In the genomic region with DNA sequence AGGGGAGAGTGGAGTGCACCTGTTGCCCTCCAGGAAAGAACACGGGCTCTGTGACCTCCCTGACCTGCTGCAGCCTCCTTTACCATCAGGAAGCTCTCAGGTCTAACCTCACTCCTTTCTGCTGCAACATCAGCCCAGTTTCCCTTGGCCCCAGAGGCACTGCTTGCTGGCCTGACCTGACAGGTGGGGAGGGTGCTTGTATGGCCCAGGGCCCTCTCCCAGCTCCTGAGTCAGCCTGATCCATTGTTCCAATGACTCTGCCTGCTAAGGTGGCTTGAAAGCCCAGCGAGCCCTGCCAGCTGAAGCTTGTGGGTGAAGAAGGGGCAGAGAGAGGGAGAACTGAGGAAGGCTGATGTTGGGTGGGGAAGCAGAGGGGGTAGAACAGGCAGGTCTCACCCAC, we compare ENCODE assay signal across 26 cellular contexts. TPM values are rescaled to one million over a fixed set of nuclear protein-coding genes. Genes with fewer than 3 reads are reported as not detected.
DNase-seq lines count a peak whose midpoint lies in the region; ATAC-seq, FAIRE-seq and TF ChIP-seq lines count a peak whose summit lies in the region.
"Had no signal": no experiment of that assay in that cellular context is flagged by ENCODE, and none has a peak within 500 bp of the region (broad histone marks: within the 10 kb centered on the region; RNA-seq: fewer than 3 reads in every experiment).

No MANE protein-coding gene starts in this region.

- no peak overlapping the region for H3K27ac Mint-ChIP-seq in stimulated activated effector memory CD8-positive, alpha-beta T cell treated with anti-CD3 and anti-CD28 coated beads, Interleukin-12 subunit alpha, Interleukin-12 subunit beta, amount 100 ng/mL, for 72 hours

- no peaks in the 10 kb centered on the region for H3K36me3 ChIP-seq in HEK293 (ENCODE audit: control insufficient read depth in 2 of 2, insufficient read depth in 1 of 2, low read length in 2 of 2)
- H3K36me3 ChIP-seq in bronchial epithelial cell (ENCODE audit: control insufficient read depth, insufficient read depth, low read length), result no peaks in the 10 kb centered on the region
- no peaks in the 10 kb centered on the region for H3K36me3 ChIP-seq in esophagus squamous epithelium
- no peaks in the 10 kb centered on the region for H3K36me3 ChIP-seq in left ventricle myocardium inferior
- H3K36me3 ChIP-seq in left lung, result no peaks in the 10 kb centered on the region
- H3K36me3 ChIP-seq: BLaER1, MG63 had no signal

- WGBS in esophagus squamous epithelium, 2 donors, result 0 to 25% methylated on average over 1 to 2 of the region's 2 CpGs

- CTCF ChIA-PET in HEK293 (lab: Yijun Ruan, JAX), result interaction anchor here (0.7 to 0.9 kb wide), 3 partner anchors 277 to 489 kb away, joined by 3 to 4 read pairs (median 3); no protein-coding TSS in a partner anchor

- no peaks in the 10 kb centered on the region for H3K9me3 Mint-ChIP-seq in stimulated activated effector memory CD8-positive, alpha-beta T cell treated with anti-CD3 and anti-CD28 coated beads, Interleukin-12 subunit alpha, Interleukin-12 subunit beta, amount 100 ng/mL, for 72 hours
- H3K9me3 Mint-ChIP-seq: CD4-positive, alpha-beta memory T cell had no signal

- POLR2A ChIA-PET in HEK293 (lab: Yijun Ruan, JAX), result no interaction called here

- DNase-seq in bronchial epithelial cell (ENCODE audit: low read depth) (peak; percentile 69), esophagus squamous epithelium (lab: John Stamatoyannopoulos, UW) (no peak), left ventricle myocardium inferior (no peak), left lung (no peak)
- no peak for DNase-seq in stimulated activated effector memory CD8-positive, alpha-beta T cell treated with anti-CD3 and anti-CD28 coated beads, Interleukin-12 subunit alpha, Interleukin-12 subunit beta, amount 100 ng/mL, for 72 hours (ENCODE audit: low spot score in 2 of 2)
- DNase-seq: CD4-positive, alpha-beta memory T cell; DMS153; EL; Kasumi-1; MG63; NCI-H1092; NCI-H1436 treated with DMSO at 0.1 percent for 48 hours; NCI-H2029 treated with DMSO at 0.1 percent for 48 hours; NCI-H2171; NCI-H446 treated with DMSO at 0.1 percent for 48 hours; OCI-M1; RPMI8226; SIG-M5 had no signal

- no peak overlapping the region for H3K4me3 Mint-ChIP-seq in stimulated activated effector memory CD8-positive, alpha-beta T cell treated with anti-CD3 and anti-CD28 coated beads, Interleukin-12 subunit alpha, Interleukin-12 subunit beta, amount 100 ng/mL, for 72 hours
- H3K4me3 Mint-ChIP-seq: CD4-positive, alpha-beta memory T cell had no signal

- H3K27me3 ChIP-seq in bronchial epithelial cell (ENCODE audit: control insufficient read depth, insufficient read depth, low read length) (no peaks in the 10 kb centered on the region), esophagus squamous epithelium (no peaks in the 10 kb centered on the region), left ventricle myocardium inferior (ENCODE audit: low read depth) (no peaks in the 10 kb centered on the region), left lung (peaks cover 0 to 4% of the 10 kb centered on the region in 2 donors)
- H3K27me3 ChIP-seq: BLaER1, MG63 had no signal

- H3K4me1 ChIP-seq in HEK293 (ENCODE audit: control insufficient read depth, insufficient read depth, low read length) (no peaks in the 10 kb centered on the region), esophagus squamous epithelium (peaks cover 23 to 86% (median 38%) of the 10 kb centered on the region in 3 donors), left ventricle myocardium inferior (peaks cover 4% of the 10 kb centered on the region), left lung (no peaks in the 10 kb centered on the region)

- no peak for FAIRE-seq in bronchial epithelial cell (lab: Jason Lieb, UNC)
- FAIRE-seq: GM12892, GM18507, H54 had no signal

- no peaks in the 10 kb centered on the region for H3K9me3 ChIP-seq in HEK293 (ENCODE audit: control insufficient read depth, insufficient read depth, low read depth, low read length)
- no peaks in the 10 kb centered on the region for H3K9me3 ChIP-seq in esophagus squamous epithelium
- H3K9me3 ChIP-seq in left ventricle myocardium inferior (replicated peaks), result no peaks in the 10 kb centered on the region
- no peaks in the 10 kb centered on the region for H3K9me3 ChIP-seq in left lung
- H3K9me3 ChIP-seq: BLaER1, MG63 had no signal

- H3K27ac ChIP-seq in HEK293 (ENCODE audit: extremely low read depth, low read depth, low read length), result no peak overlapping the region
- peak overlapping the region; percentile 81 to 99 (median 85) for H3K27ac ChIP-seq in esophagus squamous epithelium
- peak overlapping the region in 18 of 21 experiments; percentile 3 to 85 (median 68) for H3K27ac ChIP-seq in skin epidermis
- H3K27ac ChIP-seq in left ventricle myocardium inferior (replicated peaks), result no peak overlapping the region
- no peak overlapping the region for H3K27ac ChIP-seq in left lung
- H3K27ac ChIP-seq: BLaER1 had no signal

- ATAC-seq in stimulated activated effector memory CD8-positive, alpha-beta T cell treated with anti-CD3 and anti-CD28 coated beads, Interleukin-12 subunit alpha, Interleukin-12 subunit beta, amount 100 ng/mL, for 72 hours, result no peak
- no peak for ATAC-seq in left lung
- ATAC-seq: SK-N-SH treated with all-trans-retinoic acid at 6 μM for 48 hours had no signal

- no peaks in the 10 kb centered on the region for H3K4me1 Mint-ChIP-seq in stimulated activated effector memory CD8-positive, alpha-beta T cell treated with anti-CD3 and anti-CD28 coated beads, Interleukin-12 subunit alpha, Interleukin-12 subunit beta, amount 100 ng/mL, for 72 hours

- intact Hi-C loops in esophagus squamous epithelium (cut with DNase I) (no loop called here), left ventricle myocardium inferior (cut with micrococcal nuclease) (no loop called here), left lung (cut with DNase I) (no loop called here)

- no peak for TF ChIP-seq POLR2A in esophagus squamous epithelium (IDR thresholded peaks at IDR 0.05)

- no peaks in the 10 kb centered on the region for H3K36me3 Mint-ChIP-seq in stimulated activated effector memory CD8-positive, alpha-beta T cell treated with anti-CD3 and anti-CD28 coated beads, Interleukin-12 subunit alpha, Interleukin-12 subunit beta, amount 100 ng/mL, for 72 hours
- H3K36me3 Mint-ChIP-seq: CD4-positive, alpha-beta memory T cell had no signal

- TF ChIP-seq CTCF in HEK293 (tag by site-specific recombination; IDR thresholded peaks at IDR 0.05) (no peak), bronchial epithelial cell (IDR thresholded peaks at IDR 0.05; ENCODE audit: insufficient read depth, low read length, severe bottlenecking) (no peak), esophagus squamous epithelium (IDR thresholded peaks at IDR 0.05) (no peak), left ventricle myocardium inferior (IDR thresholded peaks at IDR 0.05; ENCODE audit: borderline replicate concordance) (no peak), left lung (IDR thresholded peaks at IDR 0.05) (no peak)

- H3K4me3 ChIP-seq in HEK293 (ENCODE audit: low read depth, low read length) (no peak overlapping the region), bronchial epithelial cell (ENCODE audit: low read depth, low read length) (no peak overlapping the region), esophagus squamous epithelium (no peak overlapping the region), skin epidermis (no peak overlapping the region), left ventricle myocardium inferior (no peak overlapping the region), left lung (no peak overlapping the region)
- H3K4me3 ChIP-seq: BLaER1, MG63 had no signal

TF ChIP-seq in HEK293, 187 proteins besides CTCF, POLR2A, EP300 and RAD21:
- TF ChIP-seq SCRT2 (tag by site-specific recombination; IDR thresholded peaks at IDR 0.05) (peak; percentile 84), ZNF610 (tag by site-specific recombination; IDR thresholded peaks at IDR 0.05; ENCODE audit: borderline replicate concordance) (no peak)
- TF ChIP-seq, protein P1, sequence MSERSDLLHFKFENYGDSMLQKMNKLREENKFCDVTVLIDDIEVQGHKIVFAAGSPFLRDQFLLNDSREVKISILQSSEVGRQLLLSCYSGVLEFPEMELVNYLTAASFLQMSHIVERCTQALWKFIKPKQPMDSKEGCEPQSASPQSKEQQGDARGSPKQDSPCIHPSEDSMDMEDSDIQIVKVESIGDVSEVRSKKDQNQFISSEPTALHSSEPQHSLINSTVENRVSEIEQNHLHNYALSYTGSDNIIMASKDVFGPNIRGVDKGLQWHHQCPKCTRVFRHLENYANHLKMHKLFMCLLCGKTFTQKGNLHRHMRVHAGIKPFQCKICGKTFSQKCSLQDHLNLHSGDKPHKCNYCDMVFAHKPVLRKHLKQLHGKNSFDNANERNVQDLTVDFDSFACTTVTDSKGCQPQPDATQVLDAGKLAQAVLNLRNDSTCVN (tag by site-specific recombination; optimal IDR thresholded peaks at IDR 0.05), result no peak

RNA-seq across cellular contexts. Expression of a gene that starts 13.2 kb away (rescaled TPM):
- total RNA-seq in bronchial epithelial cell (5.3 and 17.0 TPM in 2 replicates), esophagus squamous epithelium (100 to 1,000 TPM; 194 to 481 (median 307) TPM), left ventricle myocardium inferior (not detected), left lung (not detected)
- total RNA-seq: A673; CD4-positive, alpha-beta memory T cell had no signal

RNA-seq across cellular contexts. Expression of a gene that starts 27.9 kb away (rescaled TPM):
- total RNA-seq in bronchial epithelial cell (under 0.01 and 0.26 TPM in 2 replicates), esophagus squamous epithelium (1 to 10 TPM in 1 of 4 donors, not detected in 3; 1.8 TPM), left ventricle myocardium inferior (not detected), left lung (under 1 TPM; 0.32 to 0.58 TPM)
- total RNA-seq: A673; CD4-positive, alpha-beta memory T cell had no signal

RNA-seq across cellular contexts. Expression of a gene that starts 42.9 kb away (rescaled TPM):
- total RNA-seq in bronchial epithelial cell (146 and 309 TPM in 2 replicates), esophagus squamous epithelium (10 to 100 TPM; 27.2 to 50.2 (median 38.2) TPM), left ventricle myocardium inferior (63.4 TPM), left lung (1,000 to 10,000 TPM in 1 of 2 donors, 100 to 1,000 TPM in 1; 583 to 1,126 TPM)

RNA-seq across cellular contexts. Expression of a gene that starts 48.1 kb away (rescaled TPM):
- 66.6 and 171 TPM in 2 replicates for total RNA-seq in bronchial epithelial cell
- over 10,000 TPM in 2 of 4 donors, 1,000 to 10,000 TPM in 2; 3,147 to 27,876 (median 8,563) TPM for total RNA-seq in esophagus squamous epithelium
- not detected for total RNA-seq in left ventricle myocardium inferior
- total RNA-seq in left lung, result 1 to 10 TPM in 1 of 2 donors, under 1 TPM in 1; 0.47 to 9.4 TPM
- total RNA-seq: A673; CD4-positive, alpha-beta memory T cell had no signal

Comparison
In these comparisons a context has a peak if more than half of its experiments do, and no peak if none do; other contexts are left out.
1. H3K27ac ChIP-seq: peak in esophagus squamous epithelium (4 of 4) and skin epidermis (18 of 21); none in HEK293 (single experiment), left ventricle myocardium inferior (single experiment) and left lung (0 of 2).
2. RNA of a gene that starts 13.2 kb away (total RNA-seq): 194 to 481 TPM in esophagus squamous epithelium; 5.3 to 17.0 TPM in bronchial epithelial cell, not detected in left ventricle myocardium inferior (single experiment) and not detected in left lung; every median in the first group is over 10 times any median in the second.